In the genomic region with DNA sequence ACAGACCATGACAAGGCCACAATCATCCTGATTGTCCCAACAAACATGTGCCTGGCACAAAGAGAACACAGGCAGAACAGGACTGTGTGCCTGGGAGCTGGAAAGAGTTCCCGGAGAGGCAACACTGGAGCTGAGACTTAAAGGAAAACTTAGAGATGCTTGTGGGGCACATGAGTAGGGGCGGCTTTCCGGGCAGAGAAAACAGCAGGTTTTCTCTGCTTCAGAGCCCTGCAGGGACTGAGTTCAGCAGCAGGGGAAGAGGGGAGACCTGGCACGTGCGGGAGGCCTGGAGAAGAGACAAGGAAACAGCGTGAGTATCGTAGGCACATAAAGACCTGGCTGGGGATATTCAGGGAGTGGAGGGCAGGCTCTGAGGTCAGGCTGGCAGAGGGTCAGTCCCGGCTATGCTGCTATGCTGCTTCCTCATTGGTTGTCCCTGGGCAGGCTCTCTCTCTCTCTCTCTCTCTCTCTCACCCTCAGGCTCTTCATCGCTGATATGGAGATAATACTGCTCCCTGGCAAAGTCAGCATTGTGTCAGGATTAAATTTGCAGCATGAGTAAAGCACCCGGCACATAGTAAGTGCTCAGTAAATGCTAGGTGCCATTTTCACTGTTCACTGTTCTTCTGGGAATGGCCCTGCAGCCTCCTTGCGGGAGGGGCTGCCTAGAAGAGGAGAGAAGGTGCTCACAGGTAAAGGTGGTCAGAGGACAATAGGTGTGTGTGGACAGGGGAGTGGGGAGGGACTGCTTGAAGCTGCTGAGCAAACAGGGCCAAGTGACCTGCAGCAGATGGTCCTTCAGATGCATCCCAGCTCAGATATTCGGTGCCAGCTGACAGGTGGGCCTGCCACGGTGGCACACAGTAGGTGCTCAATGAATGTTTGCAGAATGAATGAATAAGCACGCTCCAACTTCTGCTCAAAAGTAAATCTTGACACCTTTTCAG, we compare ENCODE assay signal across 1 cellular context.
TF ChIP-seq lines count a peak whose summit lies in the region.

No MANE protein-coding gene starts in this region.

TF ChIP-seq in endothelial cell of umbilical vein, 7 proteins besides CTCF, POLR2A, EP300 and RAD21 (continued from another document):
- TF ChIP-seq JUN (IDR thresholded peaks at IDR 0.05; ENCODE audit: borderline replicate concordance, insufficient read depth, insufficient read length, low read depth) (no peak), FOS (IDR thresholded peaks at IDR 0.05; ENCODE audit: borderline replicate concordance, insufficient read depth, low read length) (no peak)
TF ChIP-seq in endothelial cell of umbilical vein: peak in this region for 0.
